ENCODE assay signal across 8 cellular contexts in genomic region chr13:114109646-114110045, GRCh38. TPM values are rescaled to one million over a fixed set of nuclear protein-coding genes. Genes with fewer than 3 reads are reported as not detected.
DNase-seq lines count a peak whose midpoint lies in the region; ATAC-seq lines count a peak whose summit lies in the region.

No MANE protein-coding gene starts in this region.

- intact Hi-C loops in cardiac septum (cut with DNase I): no loop called here

- ATAC-seq in HG03442 (IDR thresholded peaks at IDR 0.05; ENCODE audit: unreplicated experiment) (no peak), GM18873 (IDR thresholded peaks at IDR 0.05; ENCODE audit: low FRiP score, unreplicated experiment) (no peak)

- peak; percentile 59 for DNase-seq in NCI-H1092 (lab: John Stamatoyannopoulos, UW)
- DNase-seq in activated CD4-positive, alpha-beta T cell treated with anti-CD3 and anti-CD28 coated beads, Interleukin-2, amount 50 U/mL, for 48 hours: peak; percentile 62 to 70
- DNase-seq in cardiac septum (ENCODE audit: low spot score): peak; percentile 71
- DNase-seq in stimulated activated CD4-positive, alpha-beta T cell treated with anti-CD3 and anti-CD28 coated beads, Interleukin-4, amount 100 ng/mL, for 24 hours: peak; percentile 56
- no peak for DNase-seq in SKM-1 treated with dmso at 0.1 percent for 144 hours (lab: John Stamatoyannopoulos, UW; ENCODE audit: unreplicated experiment)
- no peak for DNase-seq in inferior parietal cortex (ENCODE audit: extremely low spot score)

RNA-seq across cellular contexts. Expression of gene RASA3, which starts 22.8 kb away (rescaled TPM):
- total RNA-seq in cardiac septum: 9.7 TPM

Comparison
In these comparisons a context has a peak if more than half of its experiments do, and no peak if none do; other contexts are left out.
1. DNase-seq: peak in NCI-H1092 (single experiment), activated CD4-positive, alpha-beta T cell treated with anti-CD3 and anti-CD28 coated beads, Interleukin-2, amount 50 U/mL, for 48 hours (2 of 2), cardiac septum (single experiment) and stimulated activated CD4-positive, alpha-beta T cell treated with anti-CD3 and anti-CD28 coated beads, Interleukin-4, amount 100 ng/mL, for 24 hours (single experiment); none in SKM-1 treated with dmso at 0.1 percent for 144 hours (single experiment) and inferior parietal cortex (single experiment).